Comparison of ENCODE assay signal across 16 cellular contexts in the genomic region with DNA sequence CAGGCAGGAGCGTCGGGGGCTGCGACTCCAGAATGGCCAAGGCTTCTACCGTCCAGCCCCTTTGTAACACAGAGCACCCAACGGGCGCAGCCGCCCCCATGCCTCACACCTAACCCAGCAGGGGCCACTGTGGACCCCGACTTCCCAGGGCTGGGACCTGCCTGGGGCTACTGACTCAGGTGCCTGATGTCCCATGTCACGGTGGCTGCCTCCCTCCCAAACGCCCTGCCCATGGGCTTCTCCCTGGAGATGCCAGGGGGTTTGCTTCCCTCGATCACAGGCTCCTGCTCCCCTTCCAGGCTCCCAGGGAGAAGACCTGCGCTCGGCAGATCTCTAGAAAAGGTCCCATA.
"Had no signal": no experiment of that assay in that cellular context is flagged by ENCODE, and none has a peak within 500 bp of the region (broad histone marks: within the 10 kb centered on the region; RNA-seq: fewer than 3 reads in every experiment).

No MANE protein-coding gene starts in this region.

- H3K27ac ChIP-seq: adrenal gland, colonic mucosa, lower lobe of right lung, psoas muscle had no signal

- H3K36me3 ChIP-seq: adrenal gland, colonic mucosa, lower lobe of right lung had no signal

- H3K4me1 Mint-ChIP-seq: natural killer cell had no signal

- H3K4me3 ChIP-seq: adrenal gland, colonic mucosa, lower lobe of right lung, mucosa of descending colon, psoas muscle had no signal

- H3K27me3 ChIP-seq: adrenal gland, colonic mucosa had no signal

- H3K9me3 ChIP-seq: adrenal gland, colonic mucosa, lower lobe of right lung, mucosa of descending colon, psoas muscle had no signal

- H3K27ac Mint-ChIP-seq: activated T-cell treated with anti-CD3 and anti-CD28 coated beads, Interleukin-2, amount 50 U/mL, for 72 hours; natural killer cell; stimulated activated naive CD8-positive, alpha-beta T cell treated with anti-CD3 and anti-CD28 coated beads, Interleukin-15, Interleukin-2, amounts not matched to agents 100 ng/mL and 50 ng/mL, for 24 hours had no signal

- FAIRE-seq: endothelial cell of umbilical vein had no signal

- H3K4me3 Mint-ChIP-seq: activated T-cell treated with anti-CD3 and anti-CD28 coated beads, Interleukin-2, amount 50 U/mL, for 72 hours; natural killer cell; stimulated activated naive CD8-positive, alpha-beta T cell treated with anti-CD3 and anti-CD28 coated beads, Interleukin-15, Interleukin-2, amounts not matched to agents 100 ng/mL and 50 ng/mL, for 24 hours had no signal

- H3K4me1 ChIP-seq: adrenal gland, lower lobe of right lung, psoas muscle had no signal

- DNase-seq: activated CD4-positive, alpha-beta T cell treated with anti-CD3 and anti-CD28 coated beads, Interleukin-2, amount 50 U/mL, for 4 hours; activated naive CD4-positive, alpha-beta T cell treated with Interleukin-2 at 50 U/mL for 16 hours; activated T-cell treated with anti-CD3 and anti-CD28 coated beads, Interleukin-2, amount 50 U/mL, for 72 hours; colonic mucosa; effector CD4-positive, alpha-beta T cell; lower lobe of right lung; natural killer cell; occipital lobe; stimulated activated CD4-positive, alpha-beta T cell treated with anti-CD3 and anti-CD28 coated beads, Interleukin-4, amount 100 ng/mL, for 1 hour; stimulated activated CD8-positive, alpha-beta memory T cell treated with anti-CD3 and anti-CD28 coated beads, Interleukin-4, amount 100 ng/mL, for 48 hours; T-helper 9 cell had no signal

- H3K9me3 Mint-ChIP-seq: activated T-cell treated with anti-CD3 and anti-CD28 coated beads, Interleukin-2, amount 50 U/mL, for 72 hours; natural killer cell; stimulated activated naive CD8-positive, alpha-beta T cell treated with anti-CD3 and anti-CD28 coated beads, Interleukin-15, Interleukin-2, amounts not matched to agents 100 ng/mL and 50 ng/mL, for 24 hours had no signal

- H3K36me3 Mint-ChIP-seq: natural killer cell had no signal

- ATAC-seq: activated T-cell treated with anti-CD3 and anti-CD28 coated beads, Interleukin-2, amount 50 U/mL, for 72 hours; lower lobe of right lung; mucosa of descending colon; natural killer cell; psoas muscle had no signal

- H3K27me3 Mint-ChIP-seq: stimulated activated naive CD8-positive, alpha-beta T cell treated with anti-CD3 and anti-CD28 coated beads, Interleukin-15, Interleukin-2, amounts not matched to agents 100 ng/mL and 50 ng/mL, for 24 hours had no signal
